Comparison of ENCODE assay signal across 2 cellular contexts in the genomic region with DNA sequence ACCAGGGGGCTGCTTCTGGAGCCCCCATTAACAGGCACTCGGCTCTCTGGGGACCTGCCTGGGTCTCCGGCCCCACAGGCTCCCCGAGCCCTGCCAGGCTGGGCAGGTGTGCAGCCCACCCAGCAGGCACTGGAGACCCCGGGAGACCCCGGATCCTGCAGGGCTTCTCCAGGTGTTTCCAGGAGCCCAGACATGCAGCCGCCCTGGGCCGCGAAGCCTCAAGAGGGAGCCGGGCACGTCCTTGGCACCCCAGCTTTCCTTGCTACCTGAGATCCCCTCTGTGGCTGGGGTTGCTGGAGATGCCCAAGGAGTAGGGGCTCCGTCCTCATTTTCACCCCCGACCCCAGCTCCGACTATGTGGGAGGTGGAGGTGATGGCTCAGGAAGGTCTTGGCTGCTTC.
TF ChIP-seq lines count a peak whose summit lies in the region.

No MANE protein-coding gene starts in this region.

TF ChIP-seq in HCT116, 20 proteins besides CTCF, POLR2A, EP300 and RAD21 (continued from another document):
- TF ChIP-seq, protein P1, sequence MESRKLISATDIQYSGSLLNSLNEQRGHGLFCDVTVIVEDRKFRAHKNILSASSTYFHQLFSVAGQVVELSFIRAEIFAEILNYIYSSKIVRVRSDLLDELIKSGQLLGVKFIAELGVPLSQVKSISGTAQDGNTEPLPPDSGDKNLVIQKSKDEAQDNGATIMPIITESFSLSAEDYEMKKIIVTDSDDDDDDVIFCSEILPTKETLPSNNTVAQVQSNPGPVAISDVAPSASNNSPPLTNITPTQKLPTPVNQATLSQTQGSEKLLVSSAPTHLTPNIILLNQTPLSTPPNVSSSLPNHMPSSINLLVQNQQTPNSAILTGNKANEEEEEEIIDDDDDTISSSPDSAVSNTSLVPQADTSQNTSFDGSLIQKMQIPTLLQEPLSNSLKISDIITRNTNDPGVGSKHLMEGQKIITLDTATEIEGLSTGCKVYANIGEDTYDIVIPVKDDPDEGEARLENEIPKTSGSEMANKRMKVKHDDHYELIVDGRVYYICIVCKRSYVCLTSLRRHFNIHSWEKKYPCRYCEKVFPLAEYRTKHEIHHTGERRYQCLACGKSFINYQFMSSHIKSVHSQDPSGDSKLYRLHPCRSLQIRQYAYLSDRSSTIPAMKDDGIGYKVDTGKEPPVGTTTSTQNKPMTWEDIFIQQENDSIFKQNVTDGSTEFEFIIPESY (IDR thresholded peaks at IDR 0.05; ENCODE audit: extremely low read depth, insufficient replicate concordance, low read length): no peak
- TF ChIP-seq YY1 (IDR thresholded peaks at IDR 0.05; ENCODE audit: extremely low read depth, insufficient replicate concordance, low read depth, low read length): no peak

TF ChIP-seq in WTC11, 78 proteins besides CTCF, POLR2A, EP300 and RAD21 (continued from another document):
- TF ChIP-seq, protein P2, sequence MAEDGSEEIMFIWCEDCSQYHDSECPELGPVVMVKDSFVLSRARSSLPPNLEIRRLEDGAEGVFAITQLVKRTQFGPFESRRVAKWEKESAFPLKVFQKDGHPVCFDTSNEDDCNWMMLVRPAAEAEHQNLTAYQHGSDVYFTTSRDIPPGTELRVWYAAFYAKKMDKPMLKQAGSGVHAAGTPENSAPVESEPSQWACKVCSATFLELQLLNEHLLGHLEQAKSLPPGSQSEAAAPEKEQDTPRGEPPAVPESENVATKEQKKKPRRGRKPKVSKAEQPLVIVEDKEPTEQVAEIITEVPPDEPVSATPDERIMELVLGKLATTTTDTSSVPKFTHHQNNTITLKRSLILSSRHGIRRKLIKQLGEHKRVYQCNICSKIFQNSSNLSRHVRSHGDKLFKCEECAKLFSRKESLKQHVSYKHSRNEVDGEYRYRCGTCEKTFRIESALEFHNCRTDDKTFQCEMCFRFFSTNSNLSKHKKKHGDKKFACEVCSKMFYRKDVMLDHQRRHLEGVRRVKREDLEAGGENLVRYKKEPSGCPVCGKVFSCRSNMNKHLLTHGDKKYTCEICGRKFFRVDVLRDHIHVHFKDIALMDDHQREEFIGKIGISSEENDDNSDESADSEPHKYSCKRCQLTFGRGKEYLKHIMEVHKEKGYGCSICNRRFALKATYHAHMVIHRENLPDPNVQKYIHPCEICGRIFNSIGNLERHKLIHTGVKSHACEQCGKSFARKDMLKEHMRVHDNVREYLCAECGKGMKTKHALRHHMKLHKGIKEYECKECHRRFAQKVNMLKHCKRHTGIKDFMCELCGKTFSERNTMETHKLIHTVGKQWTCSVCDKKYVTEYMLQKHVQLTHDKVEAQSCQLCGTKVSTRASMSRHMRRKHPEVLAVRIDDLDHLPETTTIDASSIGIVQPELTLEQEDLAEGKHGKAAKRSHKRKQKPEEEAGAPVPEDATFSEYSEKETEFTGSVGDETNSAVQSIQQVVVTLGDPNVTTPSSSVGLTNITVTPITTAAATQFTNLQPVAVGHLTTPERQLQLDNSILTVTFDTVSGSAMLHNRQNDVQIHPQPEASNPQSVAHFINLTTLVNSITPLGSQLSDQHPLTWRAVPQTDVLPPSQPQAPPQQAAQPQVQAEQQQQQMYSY (CRISPR knock-in tag; IDR thresholded peaks at IDR 0.05): peak; percentile 83
